Comparison of ENCODE assay signal across 10 cellular contexts in genomic region chr2:19898592-19899329, GRCh38. TPM values are rescaled to one million over a fixed set of nuclear protein-coding genes. Genes with fewer than 3 reads are reported as not detected.
DNase-seq lines count a peak whose midpoint lies in the region; ATAC-seq and TF ChIP-seq lines count a peak whose summit lies in the region.
"Had no signal": no experiment of that assay in that cellular context is flagged by ENCODE, and none has a peak within 500 bp of the region (broad histone marks: within the 10 kb centered on the region; RNA-seq: fewer than 3 reads in every experiment).

No MANE protein-coding gene starts in this region.

- DNase-seq in NCI-H82 (lab: John Stamatoyannopoulos, UW) (peak; percentile 20), NCI-H82 treated with DMSO at 0.1 percent for 48 hours (lab: John Stamatoyannopoulos, UW; ENCODE audit: unreplicated experiment) (no peak), GM12865 (ENCODE audit: low read depth) (no peak), nephron progenitor cell (no peak), mucosa of descending colon (no peak), mucosa of gallbladder (ENCODE audit: low spot score) (no peak)
- DNase-seq in activated CD8-positive, alpha-beta T cell treated with anti-CD3 and anti-CD28 coated beads for 36 hours = no peak
- DNase-seq: NCI-H1105 treated with DMSO at 0.1 percent for 48 hours; NK-92 treated with Interleukin-12 subunit alpha and Interleukin-12 subunit beta, amount 100 ng/mL, for 24 hours had no signal

- H3K27ac Mint-ChIP-seq in activated CD8-positive, alpha-beta T cell treated with anti-CD3 and anti-CD28 coated beads for 36 hours = peak overlapping the region; percentile 52
- H3K27ac Mint-ChIP-seq in nephron progenitor cell = no peak overlapping the region

- H3K4me1 ChIP-seq in mucosa of descending colon (ENCODE audit: low read depth) = peaks cover 13% of the 10 kb centered on the region

- POLR2A ChIA-PET in activated CD8-positive, alpha-beta T cell treated with anti-CD3 and anti-CD28 coated beads for 36 hours (lab: Charles Lee) = interaction anchor here (0.6 to 1.0 kb wide), 2 partner anchors 9 to 1133 kb away, joined by 3 read pairs; no protein-coding TSS in a partner anchor

- TF ChIP-seq CTCF in GM12865 (IDR thresholded peaks at IDR 0.05; ENCODE audit: insufficient read depth, low read depth, low read length, missing control alignments) = no peak
- no peak for TF ChIP-seq CTCF in activated CD8-positive, alpha-beta T cell treated with anti-CD3 and anti-CD28 coated beads for 36 hours (IDR thresholded peaks at IDR 0.05)
- TF ChIP-seq CTCF in nephron progenitor cell (IDR thresholded peaks at IDR 0.05) = no peak
- TF ChIP-seq CTCF in mucosa of descending colon (IDR thresholded peaks at IDR 0.05) = no peak

- peaks cover 14% of the 10 kb centered on the region for H3K36me3 Mint-ChIP-seq in activated CD8-positive, alpha-beta T cell treated with anti-CD3 and anti-CD28 coated beads for 36 hours (ENCODE audit: low read depth)
- peaks cover 4% of the 10 kb centered on the region for H3K36me3 Mint-ChIP-seq in nephron progenitor cell (ENCODE audit: low read depth)

- H3K4me3 Mint-ChIP-seq in activated CD8-positive, alpha-beta T cell treated with anti-CD3 and anti-CD28 coated beads for 36 hours = peak overlapping the region; percentile 41
- H3K4me3 Mint-ChIP-seq in nephron progenitor cell = peak overlapping the region; percentile 51

- intact Hi-C loops in activated CD8-positive, alpha-beta T cell treated with anti-CD3 and anti-CD28 coated beads for 36 hours (cut with micrococcal nuclease) = no loop called here
- intact Hi-C loops in mucosa of descending colon (cut with DNase I, micrococcal nuclease) = no loop called here

- ATAC-seq in activated CD8-positive, alpha-beta T cell treated with anti-CD3 and anti-CD28 coated beads for 36 hours = no peak
- ATAC-seq in mucosa of descending colon = no peak
- no peak for ATAC-seq in GM19452 (IDR thresholded peaks at IDR 0.05; ENCODE audit: unreplicated experiment)

- H3K9me3 ChIP-seq in mucosa of descending colon = no peaks in the 10 kb centered on the region

- H3K9me3 Mint-ChIP-seq in activated CD8-positive, alpha-beta T cell treated with anti-CD3 and anti-CD28 coated beads for 36 hours = no peaks in the 10 kb centered on the region
- no peaks in the 10 kb centered on the region for H3K9me3 Mint-ChIP-seq in nephron progenitor cell

- H3K4me1 Mint-ChIP-seq in activated CD8-positive, alpha-beta T cell treated with anti-CD3 and anti-CD28 coated beads for 36 hours (ENCODE audit: low read depth) = peaks cover 57% of the 10 kb centered on the region
- peaks cover 70% of the 10 kb centered on the region for H3K4me1 Mint-ChIP-seq in nephron progenitor cell

- no peaks in the 10 kb centered on the region for H3K27me3 Mint-ChIP-seq in activated CD8-positive, alpha-beta T cell treated with anti-CD3 and anti-CD28 coated beads for 36 hours
- H3K27me3 Mint-ChIP-seq in nephron progenitor cell (ENCODE audit: low read depth, poor library complexity) = no peaks in the 10 kb centered on the region

- CTCF ChIA-PET in activated CD8-positive, alpha-beta T cell treated with anti-CD3 and anti-CD28 coated beads for 36 hours (lab: Charles Lee) = no interaction called here

- no peaks in the 10 kb centered on the region for H3K36me3 ChIP-seq in mucosa of descending colon (ENCODE audit: low read depth)

- peak overlapping the region; percentile 58 for H3K4me3 ChIP-seq in GM12865 (ENCODE audit: low read depth, low read length)
- no peak overlapping the region for H3K4me3 ChIP-seq in mucosa of descending colon

RNA-seq across cellular contexts. Expression of gene TTC32, which starts 3.0 kb away (rescaled TPM):
- 10 to 100 TPM; 21.6 to 24.2 TPM for total RNA-seq in activated CD8-positive, alpha-beta T cell treated with anti-CD3 and anti-CD28 coated beads for 36 hours
- total RNA-seq in mucosa of descending colon (10 to 100 TPM; 11.1 to 15.4 (median 14.0) TPM), mucosa of gallbladder (6.8 TPM)
